In the genomic region with DNA sequence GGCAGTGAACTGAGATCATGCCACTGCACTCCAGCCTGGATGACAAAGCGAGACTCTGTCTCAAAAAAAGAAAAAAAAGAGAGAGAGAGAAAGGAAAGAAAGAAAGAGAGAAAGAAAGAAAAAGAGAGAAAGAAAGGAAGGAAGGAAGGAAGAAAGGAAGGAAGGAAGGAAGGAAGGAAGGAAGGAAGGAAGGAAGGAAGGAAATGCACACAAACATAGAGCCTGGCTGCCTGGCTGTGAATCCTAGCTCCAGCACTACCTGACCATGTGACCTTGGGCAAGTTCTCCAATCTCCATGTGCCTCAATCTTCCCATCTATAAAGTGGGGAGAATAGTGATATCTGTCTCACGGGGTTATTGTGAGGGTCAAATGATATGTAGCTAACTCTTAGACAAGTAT, we compare ENCODE assay signal across 10 cellular contexts. TPM values are rescaled to one million over a fixed set of nuclear protein-coding genes. Genes with fewer than 3 reads are reported as not detected.
"Had no signal": no experiment of that assay in that cellular context is flagged by ENCODE, and none has a peak within 500 bp of the region (broad histone marks: within the 10 kb centered on the region; RNA-seq: fewer than 3 reads in every experiment).

No MANE protein-coding gene starts in this region.

RNA-seq across cellular contexts. Expression of a gene that starts 34.0 kb away (rescaled TPM):
- total RNA-seq: hepatocyte, left cardiac atrium, left lobe of liver, left ventricle myocardium inferior, left ventricle myocardium superior, liver, mononuclear cell, myocyte had no signal
- polyA plus RNA-seq: hepatocyte; immature natural killer cell; liver; naive thymus-derived CD4-positive, alpha-beta T cell had no signal

RNA-seq across cellular contexts. Expression of a gene that starts 51.1 kb away (rescaled TPM):
- total RNA-seq: mononuclear cell had no signal
- polyA plus RNA-seq: immature natural killer cell; naive thymus-derived CD4-positive, alpha-beta T cell had no signal
